In genomic region chrX:54747713-54748393, GRCh38 we compare ENCODE assay signal across 1 cellular context.
TF ChIP-seq lines count a peak whose summit lies in the region.

No MANE protein-coding gene starts in this region.

TF ChIP-seq in SK-N-SH, 30 proteins besides CTCF, POLR2A, EP300 and RAD21:
- TF ChIP-seq IRF3 (IDR thresholded peaks at IDR 0.05; ENCODE audit: low read depth, low read length) (no peak), MAX (IDR thresholded peaks at IDR 0.05; ENCODE audit: low read depth) (no peak), GATA2 (CRISPR knock-in tag; IDR thresholded peaks at IDR 0.05) (peak; percentile 69), FOXJ3 (CRISPR knock-in tag; IDR thresholded peaks at IDR 0.05) (peak; percentile 58; the same call in 1 of the 2 replicates)
